22 cellular contexts compared by ENCODE assay signal in genomic region chr3:97721446-97721845, GRCh38.
"Had no signal": no experiment of that assay in that cellular context is flagged by ENCODE, and none has a peak within 500 bp of the region (broad histone marks: within the 10 kb centered on the region; RNA-seq: fewer than 3 reads in every experiment).

No MANE protein-coding gene starts in this region.

- H3K9me3 Mint-ChIP-seq: activated CD4-positive, alpha-beta memory T cell treated with anti-CD3 and anti-CD28 coated beads, Interleukin-2, amount 10 ng/mL, durations not matched to agents 7 days and 5 days; activated naive CD4-positive, alpha-beta T cell treated with anti-CD3 and anti-CD28 coated beads for 36 hours; activated naive CD8-positive, alpha-beta T cell treated with anti-CD3 and anti-CD28 coated beads for 36 hours; activated T-helper 17 cell treated with anti-CD3 and anti-CD28 coated beads, Interleukin-2, amount 50 U/mL, for 72 hours had no signal

- ATAC-seq: activated CD4-positive, alpha-beta T cell treated with anti-CD3 and anti-CD28 coated beads for 36 hours; activated T-helper 17 cell treated with anti-CD3 and anti-CD28 coated beads, Interleukin-2, amount 50 U/mL, for 72 hours had no signal

- DNase-seq: activated CD4-positive, alpha-beta memory T cell treated with anti-CD3 and anti-CD28 coated beads, Interleukin-2, amount 10 ng/mL, durations not matched to agents 7 days and 5 days; activated CD4-positive, alpha-beta T cell treated with anti-CD3 and anti-CD28 coated beads for 36 hours; activated CD4-positive, alpha-beta T cell treated with anti-CD3 and anti-CD28 coated beads, Interleukin-2, amount 50 U/mL, for 1 hour; activated gamma-delta T cell; activated naive CD4-positive, alpha-beta T cell treated with anti-CD3 and anti-CD28 coated beads for 36 hours; activated naive CD8-positive, alpha-beta T cell treated with anti-CD3 and anti-CD28 coated beads for 36 hours; activated T-cell treated with anti-CD3 and anti-CD28 coated beads for 4 hours; activated T-cell treated with anti-CD3 and anti-CD28 coated beads, Interleukin-2, amount 50 U/mL, for 48 hours; KG1; NCI-H1092; NCI-H1436; NCI-H1694 treated with DMSO at 0.1 percent for 48 hours; NCI-H2029 treated with DMSO at 0.1 percent for 48 hours; NCI-H2171 treated with DMSO at 0.1 percent for 48 hours; NCI-H226; NCI-H526; NCI-H82; SIG-M5; SK-N-SH; T-helper 1 cell; WERI-Rb-1 had no signal

- H3K27ac ChIP-seq: WERI-Rb-1 had no signal

- H3K27ac Mint-ChIP-seq: activated CD4-positive, alpha-beta memory T cell treated with anti-CD3 and anti-CD28 coated beads, Interleukin-2, amount 10 ng/mL, durations not matched to agents 7 days and 5 days; activated CD4-positive, alpha-beta T cell treated with anti-CD3 and anti-CD28 coated beads for 36 hours; activated naive CD4-positive, alpha-beta T cell treated with anti-CD3 and anti-CD28 coated beads for 36 hours; activated naive CD8-positive, alpha-beta T cell treated with anti-CD3 and anti-CD28 coated beads for 36 hours; activated T-helper 17 cell treated with anti-CD3 and anti-CD28 coated beads, Interleukin-2, amount 50 U/mL, for 72 hours had no signal

- H3K36me3 ChIP-seq: WERI-Rb-1 had no signal

- H3K36me3 Mint-ChIP-seq: activated naive CD8-positive, alpha-beta T cell treated with anti-CD3 and anti-CD28 coated beads for 36 hours had no signal

- H3K9me3 ChIP-seq: SK-N-SH had no signal
